4 cellular contexts compared by ENCODE assay signal in genomic region chr4:69218491-69218890, GRCh38. TPM values are rescaled to one million over a fixed set of nuclear protein-coding genes. Genes with fewer than 3 reads are reported as not detected.
"Had no signal": no experiment of that assay in that cellular context is flagged by ENCODE, and none has a peak within 500 bp of the region (broad histone marks: within the 10 kb centered on the region; RNA-seq: fewer than 3 reads in every experiment).

No MANE protein-coding gene starts in this region.

RNA-seq across cellular contexts. Expression of gene UGT2B11, which starts 3.9 kb away (rescaled TPM):
- total RNA-seq: LHCN-M2, M059J, MCF 10A, NCI-H460 had no signal
